ENCODE assay signal across 8 cellular contexts in the genomic region with DNA sequence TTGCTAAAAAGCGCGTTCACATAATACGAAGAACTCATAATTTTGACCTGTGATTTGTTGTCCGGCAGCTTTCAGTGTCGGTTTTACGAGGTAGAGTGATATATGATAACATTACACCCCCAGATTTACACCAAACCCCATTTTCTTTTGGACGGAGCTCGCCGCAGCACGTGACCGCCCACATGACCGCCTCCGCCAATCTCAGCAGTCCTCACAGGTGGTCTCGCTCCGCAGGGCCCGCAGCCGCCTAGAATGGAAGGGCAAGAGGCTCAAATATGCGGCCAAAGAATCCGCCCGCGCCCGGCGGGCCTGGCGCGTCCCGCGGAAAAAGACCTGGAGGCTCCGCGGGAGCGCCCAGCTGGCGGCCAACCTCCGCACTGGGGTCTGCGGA. TPM values are rescaled to one million over a fixed set of nuclear protein-coding genes. Genes with fewer than 3 reads are reported as not detected.
A peak's percentile ranks its signal among the peaks of the same experiment; 100 is the strongest.
DNase-seq lines count a peak whose midpoint lies in the region; ATAC-seq and TF ChIP-seq lines count a peak whose summit lies in the region.

HOXA7 (minus strand) TSS at position 168 of the 391 bp plus-strand sequence; CDS start at position 38, 130 bp downstream.

- BruUV-seq in Calu3 (replicated peaks; lab: Mats Ljungman, UMichigan) = no TSS peak

- peak within 1 kb of the TSS; percentile 32 for H3K27ac Mint-ChIP-seq in activated T-cell treated with anti-CD3 and anti-CD28 coated beads, Interleukin-2, amount 50 U/mL, for 72 hours
- peak within 1 kb of the TSS; percentile 72 for H3K27ac Mint-ChIP-seq in type B pancreatic cell
- H3K27ac Mint-ChIP-seq in Calu3 (ENCODE audit: unreplicated experiment) = no peak within 1 kb of the TSS

- CTCF ChIA-PET in Calu3 (lab: Charles Lee) = interaction anchor here (1.9 kb wide), 1 partner anchor 474 kb away, joined by 5 read pairs; no protein-coding TSS in a partner anchor

- H3K4me1 ChIP-seq in left lung = peaks cover 5 to 35% of the 10 kb centered on the region in 2 donors

- H3K4me1 Mint-ChIP-seq in activated T-cell treated with anti-CD3 and anti-CD28 coated beads, Interleukin-2, amount 50 U/mL, for 72 hours (ENCODE audit: low read depth) = peaks cover 59% of the 10 kb centered on the region
- H3K4me1 Mint-ChIP-seq in type B pancreatic cell (ENCODE audit: unreplicated experiment) (peaks cover 16% of the 10 kb centered on the region), Calu3 (ENCODE audit: low read depth, unreplicated experiment) (peaks cover 6% of the 10 kb centered on the region)

- intact Hi-C loops in left lung (cut with DNase I) (no loop called here), Calu3 (cut with micrococcal nuclease; ENCODE audit: unreplicated experiment) (no loop called here), left cardiac atrium (cut with DNase I) (no loop called here)

- peak within 1 kb of the TSS; percentile 76 to 86 for H3K4me3 Mint-ChIP-seq in activated T-cell treated with anti-CD3 and anti-CD28 coated beads, Interleukin-2, amount 50 U/mL, for 72 hours
- peak within 1 kb of the TSS; percentile 94 for H3K4me3 Mint-ChIP-seq in type B pancreatic cell
- no peak within 1 kb of the TSS for H3K4me3 Mint-ChIP-seq in Calu3 (ENCODE audit: low read depth, unreplicated experiment)

- H3K36me3 Mint-ChIP-seq in activated T-cell treated with anti-CD3 and anti-CD28 coated beads, Interleukin-2, amount 50 U/mL, for 72 hours (ENCODE audit: insufficient read depth in 2 of 2) = peaks cover 1 to 2% of the 10 kb centered on the region in 2 donors
- peaks cover 13% of the 10 kb centered on the region for H3K36me3 Mint-ChIP-seq in type B pancreatic cell
- peaks cover 11% of the 10 kb centered on the region for H3K36me3 Mint-ChIP-seq in Calu3 (ENCODE audit: insufficient read depth, unreplicated experiment)

- peak within 1 kb of the TSS; percentile 58 to 75 for H3K27ac ChIP-seq in left lung

- H3K27me3 ChIP-seq in left lung = peaks cover 88 to 100% of the 10 kb centered on the region in 2 donors

- no peaks in the 10 kb centered on the region for H3K9me3 Mint-ChIP-seq in activated T-cell treated with anti-CD3 and anti-CD28 coated beads, Interleukin-2, amount 50 U/mL, for 72 hours
- H3K9me3 Mint-ChIP-seq in type B pancreatic cell = peaks cover 5% of the 10 kb centered on the region
- no peaks in the 10 kb centered on the region for H3K9me3 Mint-ChIP-seq in Calu3 (ENCODE audit: low read depth, unreplicated experiment)

- ATAC-seq in activated T-cell treated with anti-CD3 and anti-CD28 coated beads, Interleukin-2, amount 50 U/mL, for 72 hours (replicated peaks in 1 of 2) = no peak
- ATAC-seq in left lung (peak; percentile 20), left cardiac atrium (no peak)

- peak within 1 kb of the TSS; percentile 65 for H3K4me3 ChIP-seq in Jurkat, Clone E6-1 (ENCODE audit: low read length)
- peak within 1 kb of the TSS; percentile 46 to 52 for H3K4me3 ChIP-seq in left lung

- TF ChIP-seq CTCF in left lung (IDR thresholded peaks at IDR 0.05) (no peak), type B pancreatic cell (conservative IDR thresholded peaks at IDR 0.05) (no peak), Calu3 (IDR thresholded peaks at IDR 0.05; ENCODE audit: unreplicated experiment) (no peak)

- DNase-seq in D341Med (ENCODE audit: low spot score) (peak; percentile 40), left lung (peak; percentile 63 to 72), type B pancreatic cell (ENCODE audit: extremely low spot score, unreplicated experiment) (peak; percentile 86), Calu3 (no peak), left cardiac atrium (no peak)
- DNase-seq in Jurkat, Clone E6-1 (ENCODE audit: low read depth, low spot score) = peak; percentile 42
- DNase-seq in activated T-cell treated with anti-CD3 and anti-CD28 coated beads, Interleukin-2, amount 50 U/mL, for 72 hours = no peak
- DNase-seq in stimulated activated CD4-positive, alpha-beta T cell treated with anti-CD3 and anti-CD28 coated beads, Interleukin-4, amount 100 ng/mL, for 24 hours = no peak

- H3K36me3 ChIP-seq in left lung = no peaks in the 10 kb centered on the region

- peaks cover 88% of the 10 kb centered on the region for H3K27me3 Mint-ChIP-seq in activated T-cell treated with anti-CD3 and anti-CD28 coated beads, Interleukin-2, amount 50 U/mL, for 72 hours (ENCODE audit: low read depth)
- peaks cover 91% of the 10 kb centered on the region for H3K27me3 Mint-ChIP-seq in type B pancreatic cell
- H3K27me3 Mint-ChIP-seq in Calu3 (ENCODE audit: unreplicated experiment) = peaks cover 30% of the 10 kb centered on the region

- H3K9me3 ChIP-seq in left lung = no peaks in the 10 kb centered on the region

RNA-seq across cellular contexts. Expression of gene HOXA7, which starts in this region (rescaled TPM):
- polyA plus RNA-seq in Jurkat, Clone E6-1 (2012; ENCODE audit: insufficient read depth, insufficient read length) = 15.5 TPM
- total RNA-seq in activated T-cell treated with anti-CD3 and anti-CD28 coated beads, Interleukin-2, amount 50 U/mL, for 72 hours = not detected
- total RNA-seq in left lung = 1 to 10 TPM; 1.3 to 2.2 TPM
- total RNA-seq in type B pancreatic cell (ENCODE audit: low replicate concordance) = 3.2 and 6.2 TPM in 2 replicates
- not detected in 2 replicates for total RNA-seq in Calu3 (2022)
- total RNA-seq in left cardiac atrium = under 1 TPM; 0.12 to 0.39 TPM

Comparison
In these comparisons a context has a peak if more than half of its experiments do, and no peak if none do; other contexts are left out.
1. DNase-seq: peak in D341Med (single experiment), Jurkat, Clone E6-1 (single experiment), left lung (2 of 2) and type B pancreatic cell (single experiment); none in activated T-cell treated with anti-CD3 and anti-CD28 coated beads, Interleukin-2, amount 50 U/mL, for 72 hours (0 of 2), Calu3 (single experiment), stimulated activated CD4-positive, alpha-beta T cell treated with anti-CD3 and anti-CD28 coated beads, Interleukin-4, amount 100 ng/mL, for 24 hours (single experiment) and left cardiac atrium (single experiment).